In the genomic region with DNA sequence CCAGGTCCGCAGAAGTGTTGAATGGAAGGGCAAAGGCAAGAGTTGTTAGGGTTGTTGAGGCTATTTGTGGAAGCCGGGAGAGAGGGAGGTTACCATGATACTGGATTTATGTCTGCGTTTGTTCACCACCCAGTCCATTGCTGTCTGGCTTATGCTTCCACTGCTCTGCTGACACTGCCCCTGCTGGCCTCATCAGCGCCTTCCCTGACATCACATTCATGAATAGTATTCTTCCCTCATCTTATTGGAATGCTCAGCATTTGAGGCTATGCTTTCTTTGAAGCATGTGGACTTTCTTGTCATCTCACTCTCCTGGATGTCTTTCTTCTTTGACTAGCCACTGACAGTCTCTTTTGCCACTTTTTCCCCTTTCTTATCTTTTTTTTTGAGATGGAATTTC, we compare ENCODE assay signal across 2 cellular contexts.
TF ChIP-seq lines count a peak whose summit lies in the region.

No MANE protein-coding gene starts in this region.

TF ChIP-seq in IMR-90, 13 proteins besides CTCF, POLR2A, EP300 and RAD21:
- TF ChIP-seq CEBPB (IDR thresholded peaks at IDR 0.05; ENCODE audit: low read depth, low read length) (no peak), ELK1 (IDR thresholded peaks at IDR 0.05; ENCODE audit: borderline replicate concordance, low read depth, low read length) (no peak), RFX5 (IDR thresholded peaks at IDR 0.05; ENCODE audit: low read depth, low read length) (no peak), BHLHE40 (IDR thresholded peaks at IDR 0.05; ENCODE audit: low read depth, low read length) (no peak), CHD1 (IDR thresholded peaks at IDR 0.05; ENCODE audit: low read depth, low read length) (no peak), SMC3 (IDR thresholded peaks at IDR 0.05; ENCODE audit: low read depth, low read length) (no peak), MAFK (IDR thresholded peaks at IDR 0.05; ENCODE audit: low read depth, low read length) (no peak)
- TF ChIP-seq, protein P1, sequence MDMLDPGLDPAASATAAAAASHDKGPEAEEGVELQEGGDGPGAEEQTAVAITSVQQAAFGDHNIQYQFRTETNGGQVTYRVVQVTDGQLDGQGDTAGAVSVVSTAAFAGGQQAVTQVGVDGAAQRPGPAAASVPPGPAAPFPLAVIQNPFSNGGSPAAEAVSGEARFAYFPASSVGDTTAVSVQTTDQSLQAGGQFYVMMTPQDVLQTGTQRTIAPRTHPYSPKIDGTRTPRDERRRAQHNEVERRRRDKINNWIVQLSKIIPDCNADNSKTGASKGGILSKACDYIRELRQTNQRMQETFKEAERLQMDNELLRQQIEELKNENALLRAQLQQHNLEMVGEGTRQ (IDR thresholded peaks at IDR 0.05; ENCODE audit: low read depth, low read length), result no peak
TF ChIP-seq in IMR-90: peak in this region for 0.

TF ChIP-seq in H1, 55 proteins besides CTCF, POLR2A, EP300 and RAD21:
- no peak for TF ChIP-seq CHD2 (IDR thresholded peaks at IDR 0.05; ENCODE audit: low read length)
- TF ChIP-seq TCF12 (IDR thresholded peaks at IDR 0.05; ENCODE audit: low read depth, low read length), result no peak
- no peak for TF ChIP-seq FOSL1 (IDR thresholded peaks at IDR 0.05; ENCODE audit: insufficient read depth, low read depth, low read length)
- no peak for TF ChIP-seq CBX5 (IDR thresholded peaks at IDR 0.05; ENCODE audit: low read depth, low read length)
- TF ChIP-seq TAF7 (optimal IDR thresholded peaks at IDR 0.05; ENCODE audit: borderline replicate concordance, low read depth, low read length), result no peak
- TF ChIP-seq TBP (IDR thresholded peaks at IDR 0.05; ENCODE audit: low read depth, low read length), result no peak
- no peak for TF ChIP-seq SAP30 (IDR thresholded peaks at IDR 0.05; ENCODE audit: insufficient read depth, insufficient replicate concordance, low read length)
- TF ChIP-seq SP1 (IDR thresholded peaks at IDR 0.05; ENCODE audit: low read depth, low read length), result no peak
- no peak for TF ChIP-seq SRF (IDR thresholded peaks at IDR 0.05; ENCODE audit: low read depth, low read length)
- TF ChIP-seq, protein P2, sequence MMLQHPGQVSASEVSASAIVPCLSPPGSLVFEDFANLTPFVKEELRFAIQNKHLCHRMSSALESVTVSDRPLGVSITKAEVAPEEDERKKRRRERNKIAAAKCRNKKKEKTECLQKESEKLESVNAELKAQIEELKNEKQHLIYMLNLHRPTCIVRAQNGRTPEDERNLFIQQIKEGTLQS (IDR thresholded peaks at IDR 0.05; ENCODE audit: insufficient read depth, low read depth, low read length), result no peak
- TF ChIP-seq CTBP2 (IDR thresholded peaks at IDR 0.05; ENCODE audit: borderline replicate concordance, insufficient read depth, insufficient read length, low read length), result no peak
- TF ChIP-seq SUZ12 (IDR thresholded peaks at IDR 0.05; ENCODE audit: low read length), result no peak
- TF ChIP-seq JUN (IDR thresholded peaks at IDR 0.05; ENCODE audit: low read depth, low read length), result no peak
- no peak for TF ChIP-seq RBBP5 (IDR thresholded peaks at IDR 0.05; ENCODE audit: borderline replicate concordance, low read depth, low read length)
